1 cellular context compared by ENCODE assay signal in the genomic region with DNA sequence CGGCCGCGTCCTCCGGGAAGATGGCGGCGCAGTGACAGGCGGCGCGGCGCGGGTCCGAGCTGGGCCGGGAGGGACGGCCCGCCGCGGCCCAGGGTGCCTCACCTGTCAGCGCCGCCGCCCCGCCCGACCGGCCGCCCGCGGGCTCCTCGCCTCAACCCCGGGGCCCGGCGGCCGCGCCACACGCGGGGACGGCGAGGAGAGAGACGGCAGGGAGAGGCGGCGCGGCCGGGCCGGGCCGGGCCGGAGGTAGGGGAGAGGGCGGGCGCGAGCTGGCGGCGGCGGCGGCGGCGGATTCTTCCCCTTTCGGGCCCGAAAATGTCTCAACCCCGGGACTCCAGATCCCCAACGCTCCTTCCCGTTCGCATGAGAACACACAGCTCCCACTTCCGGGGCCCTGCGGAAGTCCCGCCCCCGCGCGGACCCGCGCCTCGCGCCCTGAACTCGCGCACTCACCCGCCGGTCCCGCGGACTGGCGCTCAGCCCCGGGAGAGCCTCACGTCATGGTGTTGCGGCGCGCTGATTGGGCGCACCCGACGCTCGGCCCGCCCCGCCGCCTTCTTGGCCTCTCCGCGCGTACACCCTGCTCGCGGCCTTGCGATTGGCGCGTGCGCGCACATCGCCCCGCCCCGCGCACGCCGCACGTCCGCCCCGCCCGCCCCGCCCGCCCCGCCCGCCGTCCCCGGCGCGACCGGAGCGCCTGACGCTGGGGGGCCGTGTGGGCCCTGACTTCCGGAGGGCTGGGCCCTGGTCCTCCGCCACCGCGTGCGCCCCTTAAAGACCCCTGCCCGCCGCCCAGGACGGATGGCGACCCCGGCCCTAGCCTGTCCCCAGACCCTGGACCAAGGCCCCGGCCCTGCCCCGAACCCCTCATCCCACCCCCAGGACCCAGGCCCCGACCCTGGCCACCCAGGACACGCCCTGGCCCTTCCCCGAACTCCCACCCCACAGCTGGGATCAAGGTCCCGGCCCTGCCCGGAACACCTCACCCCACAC.
TF ChIP-seq lines count a peak whose summit lies in the region.

A gene (minus strand): TSS at position 380 of the 993 bp plus-strand sequence. CDS start 45,984 bp downstream, outside the sequence.

TF ChIP-seq in HepG2, 621 proteins besides CTCF, POLR2A, EP300 and RAD21 (continued from another document and continues in another):
- TF ChIP-seq CREB1 (IDR thresholded peaks at IDR 0.05) (peak; percentile 84), CREB1 (CRISPR knock-in tag; IDR thresholded peaks at IDR 0.05) (no peak; the same call in 1 of the 2 replicates), ZNF263 (CRISPR knock-in tag; IDR thresholded peaks at IDR 0.05) (no peak), ZNF577 (CRISPR knock-in tag; IDR thresholded peaks at IDR 0.05; ENCODE audit: borderline replicate concordance, low read depth) (no peak), PAWR (CRISPR knock-in tag; IDR thresholded peaks at IDR 0.05; ENCODE audit: borderline replicate concordance) (no peak), ZNF10 (CRISPR knock-in tag; IDR thresholded peaks at IDR 0.05; ENCODE audit: borderline replicate concordance, low read depth) (no peak), RBM22 (optimal IDR thresholded peaks at IDR 0.05; ENCODE audit: low read length) (no peak), KDM1A (CRISPR knock-in tag; IDR thresholded peaks at IDR 0.05) (no peak), JUND (CRISPR knock-in tag; IDR thresholded peaks at IDR 0.05) (no peak), ZNF768 (CRISPR knock-in tag; IDR thresholded peaks at IDR 0.05) (0 out of 2 replicates have a peak, but pooled peaks have one; percentile 16), KMT2B (CRISPR knock-in tag; IDR thresholded peaks at IDR 0.05) (no peak; the same call in 1 of the 2 replicates), ZNF350 (CRISPR knock-in tag; IDR thresholded peaks at IDR 0.05; ENCODE audit: borderline replicate concordance, low read depth) (no peak), THYN1 (CRISPR knock-in tag; IDR thresholded peaks at IDR 0.05; ENCODE audit: borderline replicate concordance, low read depth) (no peak), ZNF549 (CRISPR knock-in tag; IDR thresholded peaks at IDR 0.05) (no peak), GPN1 (CRISPR knock-in tag; IDR thresholded peaks at IDR 0.05; ENCODE audit: borderline replicate concordance) (no peak), ZSCAN22 (CRISPR knock-in tag; IDR thresholded peaks at IDR 0.05) (no peak), PRPF4 (IDR thresholded peaks at IDR 0.05; ENCODE audit: low read depth, low read length, poor library complexity, severe bottlenecking) (no peak), KAT8 (CRISPR knock-in tag; IDR thresholded peaks at IDR 0.05) (0 out of 2 replicates have a peak, but pooled peaks have one; percentile 55), GZF1 (CRISPR knock-in tag; IDR thresholded peaks at IDR 0.05) (no peak), ZNF292 (CRISPR knock-in tag; IDR thresholded peaks at IDR 0.05; ENCODE audit: borderline replicate concordance, low read depth) (no peak), ZNF747 (CRISPR knock-in tag; IDR thresholded peaks at IDR 0.05; ENCODE audit: borderline replicate concordance) (no peak), ZMYM3 (CRISPR knock-in tag; IDR thresholded peaks at IDR 0.05) (no peak), ZNF556 (CRISPR knock-in tag; IDR thresholded peaks at IDR 0.05; ENCODE audit: borderline replicate concordance) (no peak), FOSL2 (CRISPR knock-in tag; IDR thresholded peaks at IDR 0.05) (0 out of 2 replicates have a peak, but pooled peaks have one; percentile 7), CAMTA2 (CRISPR knock-in tag; IDR thresholded peaks at IDR 0.05; ENCODE audit: borderline replicate concordance) (no peak), ZFP36L2 (CRISPR knock-in tag; IDR thresholded peaks at IDR 0.05) (no peak), ZNF235 (CRISPR knock-in tag; IDR thresholded peaks at IDR 0.05; ENCODE audit: borderline replicate concordance) (no peak), ZNF431 (CRISPR knock-in tag; IDR thresholded peaks at IDR 0.05; ENCODE audit: borderline replicate concordance, low read depth) (no peak), SMYD3 (CRISPR knock-in tag; IDR thresholded peaks at IDR 0.05) (no peak), RCOR2 (CRISPR knock-in tag; IDR thresholded peaks at IDR 0.05) (no peak), CBX1 (IDR thresholded peaks at IDR 0.05; ENCODE audit: low read depth) (no peak), ZNF850 (CRISPR knock-in tag; conservative IDR thresholded peaks at IDR 0.05) (no peak), NR2F2 (IDR thresholded peaks at IDR 0.05; ENCODE audit: borderline replicate concordance, low read depth) (no peak), KAT7 (CRISPR knock-in tag; IDR thresholded peaks at IDR 0.05; ENCODE audit: borderline replicate concordance) (no peak), NFATC3 (CRISPR knock-in tag; IDR thresholded peaks at IDR 0.05) (no peak), TRIM24 (CRISPR knock-in tag; IDR thresholded peaks at IDR 0.05) (no peak), HNRNPH1 (optimal IDR thresholded peaks at IDR 0.05; ENCODE audit: low read depth, low read length) (no peak), ARID2 (CRISPR knock-in tag; IDR thresholded peaks at IDR 0.05; ENCODE audit: borderline replicate concordance) (no peak), ZNF720 (CRISPR knock-in tag; IDR thresholded peaks at IDR 0.05) (no peak), SKI (IDR thresholded peaks at IDR 0.05; ENCODE audit: partially characterized antibody) (no peak), HNRNPK (IDR thresholded peaks at IDR 0.05; ENCODE audit: low read depth, low read length, poor library complexity, severe bottlenecking) (peak; percentile 6), RBAK (CRISPR knock-in tag; IDR thresholded peaks at IDR 0.05) (no peak), ZBTB1 (CRISPR knock-in tag; IDR thresholded peaks at IDR 0.05; ENCODE audit: borderline replicate concordance) (no peak), YY1 (IDR thresholded peaks at IDR 0.05; ENCODE audit: insufficient read depth, insufficient replicate concordance, low read depth, low read length) (no peak), SYNCRIP (IDR thresholded peaks at IDR 0.05; ENCODE audit: insufficient read depth, low read depth, low read length) (no peak), ATRX (CRISPR knock-in tag; IDR thresholded peaks at IDR 0.05; ENCODE audit: borderline replicate concordance) (no peak)
- TF ChIP-seq, protein P1, sequence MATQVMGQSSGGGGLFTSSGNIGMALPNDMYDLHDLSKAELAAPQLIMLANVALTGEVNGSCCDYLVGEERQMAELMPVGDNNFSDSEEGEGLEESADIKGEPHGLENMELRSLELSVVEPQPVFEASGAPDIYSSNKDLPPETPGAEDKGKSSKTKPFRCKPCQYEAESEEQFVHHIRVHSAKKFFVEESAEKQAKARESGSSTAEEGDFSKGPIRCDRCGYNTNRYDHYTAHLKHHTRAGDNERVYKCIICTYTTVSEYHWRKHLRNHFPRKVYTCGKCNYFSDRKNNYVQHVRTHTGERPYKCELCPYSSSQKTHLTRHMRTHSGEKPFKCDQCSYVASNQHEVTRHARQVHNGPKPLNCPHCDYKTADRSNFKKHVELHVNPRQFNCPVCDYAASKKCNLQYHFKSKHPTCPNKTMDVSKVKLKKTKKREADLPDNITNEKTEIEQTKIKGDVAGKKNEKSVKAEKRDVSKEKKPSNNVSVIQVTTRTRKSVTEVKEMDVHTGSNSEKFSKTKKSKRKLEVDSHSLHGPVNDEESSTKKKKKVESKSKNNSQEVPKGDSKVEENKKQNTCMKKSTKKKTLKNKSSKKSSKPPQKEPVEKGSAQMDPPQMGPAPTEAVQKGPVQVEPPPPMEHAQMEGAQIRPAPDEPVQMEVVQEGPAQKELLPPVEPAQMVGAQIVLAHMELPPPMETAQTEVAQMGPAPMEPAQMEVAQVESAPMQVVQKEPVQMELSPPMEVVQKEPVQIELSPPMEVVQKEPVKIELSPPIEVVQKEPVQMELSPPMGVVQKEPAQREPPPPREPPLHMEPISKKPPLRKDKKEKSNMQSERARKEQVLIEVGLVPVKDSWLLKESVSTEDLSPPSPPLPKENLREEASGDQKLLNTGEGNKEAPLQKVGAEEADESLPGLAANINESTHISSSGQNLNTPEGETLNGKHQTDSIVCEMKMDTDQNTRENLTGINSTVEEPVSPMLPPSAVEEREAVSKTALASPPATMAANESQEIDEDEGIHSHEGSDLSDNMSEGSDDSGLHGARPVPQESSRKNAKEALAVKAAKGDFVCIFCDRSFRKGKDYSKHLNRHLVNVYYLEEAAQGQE (IDR thresholded peaks at IDR 0.05; ENCODE audit: borderline replicate concordance in 1 of 2, low read depth in 1 of 2, low read length in 2 of 2), result no peak
- TF ChIP-seq, protein P2, sequence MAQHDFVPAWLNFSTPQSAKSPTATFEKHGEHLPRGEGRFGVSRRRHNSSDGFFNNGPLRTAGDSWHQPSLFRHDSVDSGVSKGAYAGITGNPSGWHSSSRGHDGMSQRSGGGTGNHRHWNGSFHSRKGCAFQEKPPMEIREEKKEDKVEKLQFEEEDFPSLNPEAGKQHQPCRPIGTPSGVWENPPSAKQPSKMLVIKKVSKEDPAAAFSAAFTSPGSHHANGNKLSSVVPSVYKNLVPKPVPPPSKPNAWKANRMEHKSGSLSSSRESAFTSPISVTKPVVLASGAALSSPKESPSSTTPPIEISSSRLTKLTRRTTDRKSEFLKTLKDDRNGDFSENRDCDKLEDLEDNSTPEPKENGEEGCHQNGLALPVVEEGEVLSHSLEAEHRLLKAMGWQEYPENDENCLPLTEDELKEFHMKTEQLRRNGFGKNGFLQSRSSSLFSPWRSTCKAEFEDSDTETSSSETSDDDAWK (CRISPR knock-in tag; IDR thresholded peaks at IDR 0.05), result no peak
- TF ChIP-seq, protein P3, sequence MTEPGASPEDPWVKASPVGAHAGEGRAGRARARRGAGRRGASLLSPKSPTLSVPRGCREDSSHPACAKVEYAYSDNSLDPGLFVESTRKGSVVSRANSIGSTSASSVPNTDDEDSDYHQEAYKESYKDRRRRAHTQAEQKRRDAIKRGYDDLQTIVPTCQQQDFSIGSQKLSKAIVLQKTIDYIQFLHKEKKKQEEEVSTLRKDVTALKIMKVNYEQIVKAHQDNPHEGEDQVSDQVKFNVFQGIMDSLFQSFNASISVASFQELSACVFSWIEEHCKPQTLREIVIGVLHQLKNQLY (CRISPR knock-in tag; IDR thresholded peaks at IDR 0.05), result no peak
- TF ChIP-seq, protein P4, sequence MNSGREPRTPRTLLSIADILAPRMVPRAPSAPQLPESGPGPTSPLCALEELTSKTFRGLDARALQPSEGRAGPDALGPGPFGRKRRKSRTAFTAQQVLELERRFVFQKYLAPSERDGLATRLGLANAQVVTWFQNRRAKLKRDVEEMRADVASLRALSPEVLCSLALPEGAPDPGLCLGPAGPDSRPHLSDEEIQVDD (CRISPR knock-in tag; IDR thresholded peaks at IDR 0.05; ENCODE audit: borderline replicate concordance), result no peak
- TF ChIP-seq, protein P5, sequence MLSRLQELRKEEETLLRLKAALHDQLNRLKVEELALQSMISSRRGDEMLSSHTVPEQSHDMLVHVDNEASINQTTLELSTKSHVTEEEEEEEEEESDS (CRISPR knock-in tag; IDR thresholded peaks at IDR 0.05; ENCODE audit: borderline replicate concordance), result no peak
- TF ChIP-seq, protein P6, sequence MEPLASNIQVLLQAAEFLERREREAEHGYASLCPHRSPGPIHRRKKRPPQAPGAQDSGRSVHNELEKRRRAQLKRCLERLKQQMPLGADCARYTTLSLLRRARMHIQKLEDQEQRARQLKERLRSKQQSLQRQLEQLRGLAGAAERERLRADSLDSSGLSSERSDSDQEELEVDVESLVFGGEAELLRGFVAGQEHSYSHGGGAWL (CRISPR knock-in tag; IDR thresholded peaks at IDR 0.05), result no peak
- TF ChIP-seq, protein P7, sequence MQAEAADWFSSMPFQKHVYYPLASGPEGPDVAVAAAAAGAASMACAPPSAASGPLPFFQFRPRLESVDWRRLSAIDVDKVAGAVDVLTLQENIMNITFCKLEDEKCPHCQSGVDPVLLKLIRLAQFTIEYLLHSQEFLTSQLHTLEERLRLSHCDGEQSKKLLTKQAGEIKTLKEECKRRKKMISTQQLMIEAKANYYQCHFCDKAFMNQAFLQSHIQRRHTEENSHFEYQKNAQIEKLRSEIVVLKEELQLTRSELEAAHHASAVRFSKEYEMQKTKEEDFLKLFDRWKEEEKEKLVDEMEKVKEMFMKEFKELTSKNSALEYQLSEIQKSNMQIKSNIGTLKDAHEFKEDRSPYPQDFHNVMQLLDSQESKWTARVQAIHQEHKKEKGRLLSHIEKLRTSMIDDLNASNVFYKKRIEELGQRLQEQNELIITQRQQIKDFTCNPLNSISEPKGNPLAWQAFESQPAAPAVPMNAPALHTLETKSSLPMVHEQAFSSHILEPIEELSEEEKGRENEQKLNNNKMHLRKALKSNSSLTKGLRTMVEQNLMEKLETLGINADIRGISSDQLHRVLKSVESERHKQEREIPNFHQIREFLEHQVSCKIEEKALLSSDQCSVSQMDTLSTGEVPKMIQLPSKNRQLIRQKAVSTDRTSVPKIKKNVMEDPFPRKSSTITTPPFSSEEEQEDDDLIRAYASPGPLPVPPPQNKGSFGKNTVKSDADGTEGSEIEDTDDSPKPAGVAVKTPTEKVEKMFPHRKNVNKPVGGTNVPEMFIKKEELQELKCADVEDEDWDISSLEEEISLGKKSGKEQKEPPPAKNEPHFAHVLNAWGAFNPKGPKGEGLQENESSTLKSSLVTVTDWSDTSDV (CRISPR knock-in tag; IDR thresholded peaks at IDR 0.05), result no peak
- TF ChIP-seq, protein P8, sequence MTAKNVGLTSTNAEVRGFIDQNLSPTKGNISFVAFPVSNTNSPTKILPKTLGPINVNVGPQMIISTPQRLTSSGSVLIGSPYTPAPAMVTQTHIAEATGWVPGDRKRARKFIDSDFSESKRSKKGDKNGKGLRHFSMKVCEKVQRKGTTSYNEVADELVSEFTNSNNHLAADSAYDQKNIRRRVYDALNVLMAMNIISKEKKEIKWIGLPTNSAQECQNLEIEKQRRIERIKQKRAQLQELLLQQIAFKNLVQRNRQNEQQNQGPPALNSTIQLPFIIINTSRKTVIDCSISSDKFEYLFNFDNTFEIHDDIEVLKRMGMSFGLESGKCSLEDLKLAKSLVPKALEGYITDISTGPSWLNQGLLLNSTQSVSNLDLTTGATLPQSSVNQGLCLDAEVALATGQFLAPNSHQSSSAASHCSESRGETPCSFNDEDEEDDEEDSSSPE (CRISPR knock-in tag; IDR thresholded peaks at IDR 0.05), result peak; percentile 88
